In the genomic region with DNA sequence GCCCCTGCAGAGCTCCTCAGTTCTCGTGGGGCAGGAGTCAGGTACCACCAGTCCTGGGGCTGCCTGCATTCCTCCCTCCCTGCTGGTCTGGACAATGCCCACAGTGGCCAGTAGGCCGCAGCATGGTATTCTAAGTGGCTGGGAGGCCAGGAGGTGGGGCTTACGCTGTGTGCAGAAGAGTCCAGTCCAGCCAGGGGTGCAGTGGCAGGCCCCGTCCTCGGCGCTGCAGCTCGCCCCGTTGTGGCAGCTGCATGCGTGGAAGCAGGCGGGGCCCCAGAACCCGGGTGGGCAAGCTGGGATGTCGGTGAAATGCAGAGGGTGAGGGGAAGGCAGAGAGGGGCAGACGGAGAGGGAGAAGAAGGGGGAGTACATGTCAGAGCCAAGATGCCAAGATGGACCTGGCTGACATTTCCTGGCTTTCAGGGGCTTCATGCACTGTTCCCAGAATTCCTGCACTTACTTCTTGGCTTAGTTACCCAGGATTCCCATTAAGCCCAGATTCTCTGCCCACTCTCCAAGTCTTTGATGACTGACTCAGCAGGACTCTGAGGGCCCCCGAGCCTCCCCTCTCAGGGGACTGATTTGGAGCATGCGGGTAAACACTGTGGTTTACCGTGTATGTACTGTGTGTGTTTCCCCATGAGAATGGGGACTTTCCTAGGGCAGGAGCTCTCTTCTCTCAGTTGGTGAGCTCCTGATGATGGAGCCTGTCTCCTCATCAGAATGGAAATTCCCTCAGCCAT, we compare ENCODE assay signal across 8 cellular contexts. TPM values are rescaled to one million over a fixed set of nuclear protein-coding genes. Genes with fewer than 3 reads are reported as not detected.
DNase-seq lines count a peak whose midpoint lies in the region; ATAC-seq and TF ChIP-seq lines count a peak whose summit lies in the region.

No MANE protein-coding gene starts in this region.

- no peaks in the 10 kb centered on the region for H3K36me3 Mint-ChIP-seq in Calu3 (ENCODE audit: insufficient read depth, unreplicated experiment)
- no peaks in the 10 kb centered on the region for H3K36me3 Mint-ChIP-seq in stimulated activated effector memory CD8-positive, alpha-beta T cell treated with anti-CD3 and anti-CD28 coated beads, Interleukin-12 subunit alpha, Interleukin-12 subunit beta, amount 100 ng/mL, for 72 hours

- H3K4me1 Mint-ChIP-seq in Calu3 (ENCODE audit: low read depth, unreplicated experiment) = peaks cover 8% of the 10 kb centered on the region
- H3K4me1 Mint-ChIP-seq in stimulated activated effector memory CD8-positive, alpha-beta T cell treated with anti-CD3 and anti-CD28 coated beads, Interleukin-12 subunit alpha, Interleukin-12 subunit beta, amount 100 ng/mL, for 72 hours = peaks cover 41% of the 10 kb centered on the region

- peak; percentile 81 for TF ChIP-seq CTCF in Calu3 (IDR thresholded peaks at IDR 0.05; ENCODE audit: unreplicated experiment)
- peak; percentile 32 for TF ChIP-seq CTCF in colonic mucosa (IDR thresholded peaks at IDR 0.05)
- peak; percentile 55 for TF ChIP-seq CTCF in lower lobe of right lung (IDR thresholded peaks at IDR 0.05)

- H3K9me3 ChIP-seq in SJCRH30 (replicated peaks) (no peaks in the 10 kb centered on the region), colonic mucosa (no peaks in the 10 kb centered on the region), lower lobe of right lung (no peaks in the 10 kb centered on the region)

- H3K27ac Mint-ChIP-seq in Calu3 (ENCODE audit: unreplicated experiment) = no peak overlapping the region
- peak overlapping the region; percentile 88 for H3K27ac Mint-ChIP-seq in stimulated activated effector memory CD8-positive, alpha-beta T cell treated with anti-CD3 and anti-CD28 coated beads, Interleukin-12 subunit alpha, Interleukin-12 subunit beta, amount 100 ng/mL, for 72 hours

- CTCF ChIA-PET in Calu3 (lab: Charles Lee) = interaction anchor here (0.5 to 1.7 kb wide), 5 partner anchors 15 to 311 kb away, joined by 3 to 4 read pairs (median 3); no protein-coding TSS in a partner anchor

- no peak overlapping the region for H3K9ac ChIP-seq in colonic mucosa (ENCODE audit: low read depth in 2 of 2, low read length in 2 of 2)

- BruUV-seq in Calu3 (replicated peaks; lab: Mats Ljungman, UMichigan) = no TSS peak

- no peaks in the 10 kb centered on the region for H3K36me3 ChIP-seq in SJCRH30
- no peaks in the 10 kb centered on the region for H3K36me3 ChIP-seq in colonic mucosa
- H3K36me3 ChIP-seq in lower lobe of right lung = peaks cover 9% of the 10 kb centered on the region

- H3K27me3 ChIP-seq in SJCRH30 (no peaks in the 10 kb centered on the region), colonic mucosa (no peaks in the 10 kb centered on the region), lower lobe of right lung (ENCODE audit: low read depth) (no peaks in the 10 kb centered on the region)

- peak overlapping the region; percentile 32 for H3K4me3 ChIP-seq in SJCRH30
- H3K4me3 ChIP-seq in colonic mucosa = no peak overlapping the region
- no peak overlapping the region for H3K4me3 ChIP-seq in lower lobe of right lung

- H3K27me3 Mint-ChIP-seq in Calu3 (ENCODE audit: unreplicated experiment) = no peaks in the 10 kb centered on the region

- no peaks in the 10 kb centered on the region for H3K4me1 ChIP-seq in SJCRH30
- no peaks in the 10 kb centered on the region for H3K4me1 ChIP-seq in colonic mucosa
- H3K4me1 ChIP-seq in lower lobe of right lung = peaks cover 12% of the 10 kb centered on the region

- no peaks in the 10 kb centered on the region for H3K9me3 Mint-ChIP-seq in Calu3 (ENCODE audit: low read depth, unreplicated experiment)
- H3K9me3 Mint-ChIP-seq in stimulated activated effector memory CD8-positive, alpha-beta T cell treated with anti-CD3 and anti-CD28 coated beads, Interleukin-12 subunit alpha, Interleukin-12 subunit beta, amount 100 ng/mL, for 72 hours = no peaks in the 10 kb centered on the region

- no peak overlapping the region for H3K27ac ChIP-seq in SJCRH30
- H3K27ac ChIP-seq in colonic mucosa = no peak overlapping the region
- H3K27ac ChIP-seq in lower lobe of right lung = no peak overlapping the region

- no peak overlapping the region for H3K4me3 Mint-ChIP-seq in Calu3 (ENCODE audit: low read depth, unreplicated experiment)
- H3K4me3 Mint-ChIP-seq in stimulated activated effector memory CD8-positive, alpha-beta T cell treated with anti-CD3 and anti-CD28 coated beads, Interleukin-12 subunit alpha, Interleukin-12 subunit beta, amount 100 ng/mL, for 72 hours = no peak overlapping the region

- DNase-seq in Calu3 (peak; percentile 85), SJCRH30 (peak; percentile 84 to 88), colonic mucosa (no peak), lower lobe of right lung (peak; percentile 67)
- DNase-seq in stimulated activated effector memory CD8-positive, alpha-beta T cell treated with anti-CD3 and anti-CD28 coated beads, Interleukin-12 subunit alpha, Interleukin-12 subunit beta, amount 100 ng/mL, for 72 hours (ENCODE audit: low spot score in 2 of 2) = peak in 1 of 2 donors; percentile 61

- ATAC-seq in GM18873 (IDR thresholded peaks at IDR 0.05; ENCODE audit: low FRiP score, unreplicated experiment) = peak; percentile 59
- ATAC-seq in HG03095 (IDR thresholded peaks at IDR 0.05; ENCODE audit: unreplicated experiment) = peak; percentile 48
- ATAC-seq in lower lobe of right lung = peak; percentile 87 to 89
- ATAC-seq in stimulated activated effector memory CD8-positive, alpha-beta T cell treated with anti-CD3 and anti-CD28 coated beads, Interleukin-12 subunit alpha, Interleukin-12 subunit beta, amount 100 ng/mL, for 72 hours = peak; percentile 94
- ATAC-seq in GM21367 (IDR thresholded peaks at IDR 0.05; ENCODE audit: unreplicated experiment) = no peak

- intact Hi-C loops in Calu3 (cut with micrococcal nuclease; ENCODE audit: unreplicated experiment) (loop anchor here (2.0 to 5.0 kb wide), 3 partner anchors 46 to 275 kb away; no protein-coding TSS in a partner anchor), colonic mucosa (cut with DNase I) (no loop called here), lower lobe of right lung (cut with DNase I) (no loop called here)

RNA-seq across cellular contexts. Expression of a gene that starts 47.5 kb away (rescaled TPM):
- total RNA-seq in Calu3 (2022) = 404 and 407 TPM in 2 replicates
- 257 and 269 TPM in 2 replicates for total RNA-seq in SJCRH30 (2014; rRNA removed; shearing (Covaris generic))
- total RNA-seq in colonic mucosa = 100 to 1,000 TPM; 299 to 377 TPM
- 218 TPM for total RNA-seq in lower lobe of right lung
